Comparison of ENCODE assay signal across 17 cellular contexts in genomic region chr1:155471891-155472290, GRCh38.
DNase-seq lines count a peak whose midpoint lies in the region; ATAC-seq and TF ChIP-seq lines count a peak whose summit lies in the region.
"Had no signal": no experiment of that assay in that cellular context is flagged by ENCODE, and none has a peak within 500 bp of the region (broad histone marks: within the 10 kb centered on the region; RNA-seq: fewer than 3 reads in every experiment).

No MANE protein-coding gene starts in this region.

- no peaks in the 10 kb centered on the region for H3K27me3 ChIP-seq in layer of hippocampus (ENCODE audit: control insufficient read depth, insufficient read depth, low read length)

- CTCF ChIA-PET in activated CD8-positive, alpha-beta T cell treated with anti-CD3 and anti-CD28 coated beads for 36 hours (lab: Charles Lee), result no interaction called here

- H3K27ac ChIP-seq in angular gyrus (ENCODE audit: low read depth, low read length), result peak overlapping the region; percentile 86
- peak overlapping the region; percentile 63 for H3K27ac ChIP-seq in layer of hippocampus (ENCODE audit: low read depth, low read length)
- H3K27ac ChIP-seq: 22Rv1, A549, C4-2B, GM23248, HL-60 had no signal

- peaks cover 46% of the 10 kb centered on the region for H3K36me3 Mint-ChIP-seq in activated CD4-positive, alpha-beta T cell treated with anti-CD3 and anti-CD28 coated beads, Interleukin-2, amount 10 ng/mL, durations not matched to agents 24 days and 14 days (ENCODE audit: low read depth)
- H3K36me3 Mint-ChIP-seq in activated CD8-positive, alpha-beta T cell treated with anti-CD3 and anti-CD28 coated beads for 36 hours (ENCODE audit: low read depth), result peaks cover 42% of the 10 kb centered on the region

- POLR2A ChIA-PET in activated CD8-positive, alpha-beta T cell treated with anti-CD3 and anti-CD28 coated beads for 36 hours (lab: Charles Lee), result interaction anchor here (0.9 kb wide), 1 partner anchor 8 kb away, joined by 3 read pairs; no protein-coding TSS in a partner anchor

- DNase-seq in activated CD4-positive, alpha-beta T cell treated with anti-CD3 and anti-CD28 coated beads, Interleukin-2, amount 10 ng/mL, durations not matched to agents 24 days and 14 days, result peak; percentile 26
- no peak for DNase-seq in activated CD4-positive, alpha-beta T cell treated with anti-CD3 and anti-CD28 coated beads, Interleukin-2, amount 50 U/mL, for 1 hour
- DNase-seq in NCI-H226, result no peak
- no peak for DNase-seq in activated CD8-positive, alpha-beta T cell treated with anti-CD3 and anti-CD28 coated beads for 36 hours
- DNase-seq: AML-193; Caco-2; CD4-positive, alpha-beta T cell; GDM1 had no signal

- H3K4me3 Mint-ChIP-seq in activated CD4-positive, alpha-beta T cell treated with anti-CD3 and anti-CD28 coated beads, Interleukin-2, amount 10 ng/mL, durations not matched to agents 24 days and 14 days, result no peak overlapping the region
- no peak overlapping the region for H3K4me3 Mint-ChIP-seq in activated CD8-positive, alpha-beta T cell treated with anti-CD3 and anti-CD28 coated beads for 36 hours
- H3K4me3 Mint-ChIP-seq: CD4-positive, alpha-beta T cell had no signal

- no peaks in the 10 kb centered on the region for H3K27me3 Mint-ChIP-seq in activated CD4-positive, alpha-beta T cell treated with anti-CD3 and anti-CD28 coated beads, Interleukin-2, amount 10 ng/mL, durations not matched to agents 24 days and 14 days
- H3K27me3 Mint-ChIP-seq in activated CD8-positive, alpha-beta T cell treated with anti-CD3 and anti-CD28 coated beads for 36 hours, result no peaks in the 10 kb centered on the region
- H3K27me3 Mint-ChIP-seq: CD4-positive, alpha-beta T cell had no signal

- H3K4me1 Mint-ChIP-seq in activated CD4-positive, alpha-beta T cell treated with anti-CD3 and anti-CD28 coated beads, Interleukin-2, amount 10 ng/mL, durations not matched to agents 24 days and 14 days, result peaks cover 13% of the 10 kb centered on the region
- peaks cover 31% of the 10 kb centered on the region for H3K4me1 Mint-ChIP-seq in activated CD8-positive, alpha-beta T cell treated with anti-CD3 and anti-CD28 coated beads for 36 hours (ENCODE audit: low read depth)

- peaks cover 4% of the 10 kb centered on the region for H3K9me3 Mint-ChIP-seq in activated CD4-positive, alpha-beta T cell treated with anti-CD3 and anti-CD28 coated beads, Interleukin-2, amount 10 ng/mL, durations not matched to agents 24 days and 14 days
- peaks cover 13% of the 10 kb centered on the region for H3K9me3 Mint-ChIP-seq in activated CD8-positive, alpha-beta T cell treated with anti-CD3 and anti-CD28 coated beads for 36 hours

- intact Hi-C loops in activated CD4-positive, alpha-beta T cell treated with anti-CD3 and anti-CD28 coated beads, Interleukin-2, amount 10 ng/mL, durations not matched to agents 24 days and 14 days (cut with micrococcal nuclease), result no loop called here
- intact Hi-C loops in activated CD8-positive, alpha-beta T cell treated with anti-CD3 and anti-CD28 coated beads for 36 hours (cut with micrococcal nuclease), result no loop called here

- H3K27ac Mint-ChIP-seq in activated CD4-positive, alpha-beta T cell treated with anti-CD3 and anti-CD28 coated beads, Interleukin-2, amount 10 ng/mL, durations not matched to agents 24 days and 14 days, result no peak overlapping the region
- H3K27ac Mint-ChIP-seq in activated CD8-positive, alpha-beta T cell treated with anti-CD3 and anti-CD28 coated beads for 36 hours, result no peak overlapping the region
- H3K27ac Mint-ChIP-seq: CD4-positive, alpha-beta T cell had no signal

- no peak for TF ChIP-seq CTCF in activated CD8-positive, alpha-beta T cell treated with anti-CD3 and anti-CD28 coated beads for 36 hours (IDR thresholded peaks at IDR 0.05)

- ATAC-seq in GM21526 (IDR thresholded peaks at IDR 0.05; ENCODE audit: low FRiP score, unreplicated experiment) (no peak), GM18519 (IDR thresholded peaks at IDR 0.05; ENCODE audit: low FRiP score, unreplicated experiment) (no peak)
- ATAC-seq in activated CD8-positive, alpha-beta T cell treated with anti-CD3 and anti-CD28 coated beads for 36 hours, result no peak
- ATAC-seq: A549 had no signal
